ENCODE assay signal across 6 cellular contexts in the genomic region with DNA sequence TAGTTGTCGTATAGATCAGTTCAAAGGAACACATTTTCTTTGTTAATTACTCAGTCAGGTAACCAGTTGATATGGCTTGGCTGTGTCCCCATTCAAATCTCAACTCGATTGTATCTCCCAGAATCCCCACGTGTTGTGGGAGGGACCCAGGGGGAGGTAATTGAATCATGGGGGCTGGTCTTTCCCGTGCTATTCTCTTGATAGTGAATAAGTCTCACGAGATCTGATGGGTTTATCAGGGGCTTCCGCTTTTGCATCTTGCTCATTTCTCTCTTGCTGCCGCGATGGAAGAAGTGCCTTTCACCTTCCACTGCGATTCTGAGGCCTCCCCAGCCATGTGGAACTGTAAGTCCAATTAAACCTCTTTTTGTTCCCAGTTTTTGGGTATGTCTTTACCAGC. TPM values are rescaled to one million over a fixed set of nuclear protein-coding genes. Genes with fewer than 3 reads are reported as not detected.
DNase-seq lines count a peak whose midpoint lies in the region; ATAC-seq, FAIRE-seq and TF ChIP-seq lines count a peak whose summit lies in the region.
"Not testable (repeated sequence)": the region's sequence is repeated elsewhere in the genome, so short reads cannot be mapped to it uniquely, and the experiment has no call there.

No MANE protein-coding gene starts in this region.

- not testable (repeated sequence) for H3K27me3 Mint-ChIP-seq in GM23338 (ENCODE audit: insufficient read depth, low read depth, poor library complexity); stimulated activated memory B cell treated with anti-CD40 and anti-IgM and Interleukin-4, amounts not matched to agents 10 μg/mL and 1 μg/mL and 100 μg/mL, for 72 hours

- not testable (repeated sequence) for TF ChIP-seq RAD21 in GM12878 (IDR thresholded peaks at IDR 0.05; ENCODE audit: insufficient read depth, low read depth, low read length); neural cell (conservative IDR thresholded peaks at IDR 0.05)

- in situ Hi-C loops in GM12878 (cut with MboI): not testable (repeated sequence)

- H2AFZ ChIP-seq in GM23338 (0 out of 2 replicates have a peak overlapping the region, but pooled peaks have one; percentile 24), OCI-LY7 (ENCODE audit: low read length) (peak overlapping the region; percentile 37; the same call in 1 of the 2 replicates)
- H2AFZ ChIP-seq in GM12878 (ENCODE audit: control insufficient read depth, low read depth, low read length); neural cell (ENCODE audit: low read depth, low read length): not testable (repeated sequence)

- not testable (repeated sequence) for H3K4me1 ChIP-seq in GM23338 (ENCODE audit: insufficient read depth)
- H3K4me1 ChIP-seq in OCI-LY7 (ENCODE audit: insufficient read depth, low read length, poor library complexity, severe bottlenecking): peaks cover 50% of the 10 kb centered on the region
- H3K4me1 ChIP-seq in GM12878 (ENCODE audit: control insufficient read depth, insufficient read depth, low read length): peaks cover 13% of the 10 kb centered on the region

- H3K4me2 ChIP-seq in GM23338; GM12878 (ENCODE audit: control insufficient read depth, insufficient read depth); neural cell (ENCODE audit: low read length): not testable (repeated sequence)
- 0 out of 2 replicates have a peak overlapping the region, but pooled peaks have one; percentile 7 for H3K4me2 ChIP-seq in OCI-LY7 (ENCODE audit: low read length)

- not testable (repeated sequence) for H4K20me1 ChIP-seq in GM23338 (replicated peaks; ENCODE audit: insufficient read depth); OCI-LY7 (ENCODE audit: insufficient read depth, low read length); GM12878 (ENCODE audit: control insufficient read depth, insufficient read depth); neural cell (ENCODE audit: insufficient read depth)

- not testable (repeated sequence) for H3K27ac Mint-ChIP-seq in GM23338; stimulated activated memory B cell treated with anti-CD40 and anti-IgM and Interleukin-4, amounts not matched to agents 10 μg/mL and 1 μg/mL and 100 μg/mL, for 72 hours

- RAD21 ChIA-PET in GM12878 (lab: Charles Lee; ENCODE audit: unreplicated experiment): not testable (repeated sequence)

- H3K9me3 Mint-ChIP-seq in GM23338; stimulated activated memory B cell treated with anti-CD40 and anti-IgM and Interleukin-4, amounts not matched to agents 10 μg/mL and 1 μg/mL and 100 μg/mL, for 72 hours: not testable (repeated sequence)

- not testable (repeated sequence) for H3K4me3 Mint-ChIP-seq in GM23338
- peak overlapping the region; percentile 6 for H3K4me3 Mint-ChIP-seq in stimulated activated memory B cell treated with anti-CD40 and anti-IgM and Interleukin-4, amounts not matched to agents 10 μg/mL and 1 μg/mL and 100 μg/mL, for 72 hours

- DNase-seq in GM23338 (ENCODE audit: low spot score); OCI-LY7 (ENCODE audit: low spot score); GM12878 (ENCODE audit: low read depth, low spot score): not testable (repeated sequence)
- peak; percentile 5 for DNase-seq in NCI-H748 (lab: John Stamatoyannopoulos, UW; ENCODE audit: unreplicated experiment)

- not testable (repeated sequence) for H3K9ac ChIP-seq in GM12878 (ENCODE audit: control insufficient read depth, insufficient read depth, low read length); neural cell (ENCODE audit: low read length)

- POLR2A ChIA-PET in OCI-LY7 (lab: Charles Lee): interaction anchor here (1.8 to 2.0 kb wide), 2 partner anchors 11 kb away, joined by 5 to 8 read pairs; no protein-coding TSS in a partner anchor
- POLR2A ChIA-PET in GM12878 (lab: Charles Lee): not testable (repeated sequence)

- not testable (repeated sequence) for H3K4me3 ChIP-seq in GM23338; OCI-LY7 (ENCODE audit: low read depth, low read length, poor library complexity, severe bottlenecking); GM12878; neural cell (ENCODE audit: low read length)

- not testable (repeated sequence) for H3K9me2 ChIP-seq in GM23338 (ENCODE audit: insufficient read depth); OCI-LY7 (ENCODE audit: insufficient read depth, low read length); neural cell (ENCODE audit: insufficient read depth, low read length)

- H3K79me2 ChIP-seq in GM23338 (replicated peaks; ENCODE audit: insufficient read depth); OCI-LY7 (ENCODE audit: insufficient read depth, low read depth, low read length); GM12878 (ENCODE audit: control insufficient read depth, insufficient read depth, low read length); neural cell (replicated peaks; ENCODE audit: insufficient read depth, low read length): not testable (repeated sequence)

- not testable (repeated sequence) for H3K36me3 Mint-ChIP-seq in GM23338 (ENCODE audit: low read depth); stimulated activated memory B cell treated with anti-CD40 and anti-IgM and Interleukin-4, amounts not matched to agents 10 μg/mL and 1 μg/mL and 100 μg/mL, for 72 hours

- H3K27ac ChIP-seq in GM23338 (ENCODE audit: low read depth); OCI-LY7 (ENCODE audit: low read depth, low read length, poor library complexity, severe bottlenecking); GM12878 (ENCODE audit: control insufficient read depth, insufficient read depth): not testable (repeated sequence)
- H3K27ac ChIP-seq in neural cell (ENCODE audit: low read length): peak overlapping the region; percentile 16

- SMC1A ChIA-PET in GM12878 (lab: Charles Lee; ENCODE audit: uncharacterized antibody, unreplicated experiment): interaction anchor here (1.1 kb wide), 1 partner anchor 8 kb away, joined by 3 read pairs; no protein-coding TSS in a partner anchor

- not testable (repeated sequence) for TF ChIP-seq EP300 in GM12878 (IDR thresholded peaks at IDR 0.05; ENCODE audit: borderline replicate concordance in 1 of 2, control insufficient read depth in 1 of 2, low read depth in 2 of 2, low read length in 2 of 2)
- peak; percentile 29 for TF ChIP-seq EP300 in neural cell (conservative IDR thresholded peaks at IDR 0.05; ENCODE audit: poor library complexity, severe bottlenecking)

- not testable (repeated sequence) for TF ChIP-seq POLR2A in GM12878 (IDR thresholded peaks at IDR 0.05; ENCODE audit: low read depth, low read length)

- CTCF ChIA-PET in OCI-LY7 (lab: Charles Lee; ENCODE audit: unreplicated experiment); GM12878 (lab: Yijun Ruan, JAX): not testable (repeated sequence)

- H3K36me3 ChIP-seq in GM23338 (ENCODE audit: insufficient read depth); OCI-LY7 (ENCODE audit: insufficient read depth, low read length); GM12878 (ENCODE audit: control insufficient read depth in 2 of 2, insufficient read depth in 2 of 2, low read length in 1 of 2); neural cell (ENCODE audit: insufficient read depth, low read length): not testable (repeated sequence)

- FAIRE-seq in GM12878 (lab: Jason Lieb, UNC): not testable (repeated sequence)

- 56% methylated on average over 9 of the region's 9 CpGs for WGBS in GM12878 (ENCODE audit: insufficient coverage, insufficient replicate concordance, low lambda C conversion rate, missing lambda C conversion rate)

- not testable (repeated sequence) for BruUV-seq in OCI-LY7 (replicated peaks; lab: Mats Ljungman, UMichigan); GM12878 (replicated peaks; lab: Mats Ljungman, UMichigan)

- TF ChIP-seq CTCF in GM23338 (conservative IDR thresholded peaks at IDR 0.05; ENCODE audit: low read depth in 2 of 2); OCI-LY7 (conservative IDR thresholded peaks at IDR 0.05; ENCODE audit: low read length); GM12878 (IDR thresholded peaks at IDR 0.05 in 2 of 3, conservative IDR thresholded peaks at IDR 0.05 in 1 of 3; ENCODE audit: control insufficient read depth in 2 of 3, extremely low read depth in 1 of 3, insufficient read depth in 1 of 3, low read depth in 3 of 3, low read length in 3 of 3); neural cell (IDR thresholded peaks at IDR 0.05; ENCODE audit: poor library complexity, severe bottlenecking): not testable (repeated sequence)

- not testable (repeated sequence) for H3F3A ChIP-seq in GM23338 (replicated peaks; ENCODE audit: low read depth); neural cell (ENCODE audit: insufficient read depth, low read length, poor library complexity, severe bottlenecking)

- ATAC-seq in GM23338; GM12878; stimulated activated memory B cell treated with anti-CD40 and anti-IgM and Interleukin-4, amounts not matched to agents 10 μg/mL and 1 μg/mL and 100 μg/mL, for 72 hours: not testable (repeated sequence)

- not testable (repeated sequence) for H3K9me3 ChIP-seq in OCI-LY7 (ENCODE audit: low read length); GM12878 (replicated peaks; ENCODE audit: control insufficient read depth, insufficient read depth, low read length); neural cell (ENCODE audit: low read length)

- intact Hi-C loops in OCI-LY7 (cut with micrococcal nuclease; ENCODE audit: unreplicated experiment): not testable (repeated sequence)
- intact Hi-C loops in GM12878 (cut with micrococcal nuclease; ENCODE audit: unreplicated experiment): loop anchor here (10.0 kb wide), 2 partner anchors 122 to 358 kb away; a partner anchor contains a TSS

- H3K27me3 ChIP-seq in GM23338 (ENCODE audit: insufficient read depth); GM12878 (replicated peaks in 1 of 2; ENCODE audit: control insufficient read depth in 2 of 2, insufficient read depth in 2 of 2, low read length in 1 of 2); neural cell (ENCODE audit: insufficient read depth, low read depth, low read length): not testable (repeated sequence)

- not testable (repeated sequence) for H3K4me1 Mint-ChIP-seq in GM23338
- H3K4me1 Mint-ChIP-seq in stimulated activated memory B cell treated with anti-CD40 and anti-IgM and Interleukin-4, amounts not matched to agents 10 μg/mL and 1 μg/mL and 100 μg/mL, for 72 hours: peaks cover 47% of the 10 kb centered on the region

RNA-seq across cellular contexts. Expression of a gene that starts 58.2 kb away (rescaled TPM):
- 28.6 and 31.2 TPM in 2 replicates for total RNA-seq in GM23338 (2014; rRNA removed; shearing (Covaris generic))
- 8.1 and 8.8 TPM in 2 replicates for polyA plus RNA-seq in GM23338 (2016; fragmentation: Nextera tagmentation; extraction: Ambion mirVana)
- 74.8 and 102 TPM in 2 replicates for total RNA-seq in OCI-LY7 (2014; rRNA removed; shearing (Covaris generic))
- total RNA-seq in OCI-LY7 (2022): 91.6 and 94.5 TPM in 2 replicates
- 9.2 and 12.6 TPM in 2 replicates for total RNA-seq in GM12878 (2013; cell fraction: nucleolus; rRNA removed)
- total RNA-seq in GM12878 (2014; rRNA removed): 2.6 and 3.7 TPM in 2 replicates
- 2.4 and 2.8 TPM in 2 replicates for total RNA-seq in GM12878 (2014; rRNA removed; fragmentation: Illumina TruSeq; extraction: Trizol)
- 1.8 and 2.7 TPM in 2 replicates for total RNA-seq in GM12878 (2021)
- 2.9 TPM for polyA plus RNA-seq in GM12878 (2011; ENCODE audit: low read depth)
- polyA plus RNA-seq in GM12878 (2011; rRNA removed): 0.14 and 0.46 TPM in 2 replicates
- 0.01 and 0.08 TPM in 2 replicates for polyA plus RNA-seq in GM12878 (2011; cell fraction: cytosol; rRNA removed)
- polyA plus RNA-seq in GM12878 (2011; cell fraction: nucleus; rRNA removed): 0.12 and 0.28 TPM in 2 replicates
- 2.6 and 3.3 TPM in 2 replicates for polyA plus RNA-seq in GM12878 (2012)
- polyA plus RNA-seq in GM12878 (2014; fragmentation: Illumina TruSeq; extraction: Trizol): 1.7 and 2.2 TPM in 2 replicates
- polyA plus RNA-seq in GM12878 (2014; fragmentation: Nextera tagmentation; extraction: Ambion mirVana): under 1 TPM; 0.08 to 0.38 TPM
- 0.58 and 2.8 TPM in 2 replicates for polyA plus RNA-seq in GM12878 (2014; rRNA removed)
- under 1 TPM; 0.43 TPM for polyA plus RNA-seq in GM12878 (2016; fragmentation: Nextera tagmentation; extraction: Ambion mirVana)
- 0.07 and 0.21 TPM in 2 replicates for polyA minus RNA-seq in GM12878 (2011; rRNA and poly(A)+ RNA removed)
- polyA minus RNA-seq in GM12878 (2011; cell fraction: cytosol; rRNA and poly(A)+ RNA removed): 1.0 TPM in 1 of 2 replicates, not detected in the other
- 0.60 and 0.67 TPM in 2 replicates for polyA minus RNA-seq in GM12878 (2011; cell fraction: nucleus; rRNA and poly(A)+ RNA removed)
- polyA plus RNA-seq in neural cell: 26.6 and 27.8 TPM in 2 replicates
- 89.8 and 96.3 TPM in 2 replicates for polyA minus RNA-seq in neural cell
